19 cellular contexts compared by ENCODE assay signal in genomic region chr17:48062273-48062672, GRCh38.
"Had no signal": no experiment of that assay in that cellular context is flagged by ENCODE, and none has a peak within 500 bp of the region (broad histone marks: within the 10 kb centered on the region; RNA-seq: fewer than 3 reads in every experiment).

No MANE protein-coding gene starts in this region.

- H3K9me3 Mint-ChIP-seq: activated naive CD4-positive, alpha-beta T cell treated with anti-CD3 and anti-CD28 coated beads for 36 hours; brain; effector memory CD8-positive, alpha-beta T cell; nephron; T-helper 1 cell treated with Interleukin-12 subunit alpha and Interleukin-12 subunit beta and Interleukin-4 antibody, amounts not matched to agents 30 μg/mL and 1 μg/mL, for 36 hours had no signal

- H3K4me3 ChIP-seq: lower lobe of right lung, skin epidermis, stomach had no signal

- ATAC-seq: effector memory CD8-positive, alpha-beta T cell; foreskin keratinocyte; left colon; lower lobe of right lung had no signal

- H3K4me3 Mint-ChIP-seq: activated naive CD4-positive, alpha-beta T cell treated with anti-CD3 and anti-CD28 coated beads for 36 hours; brain; effector memory CD8-positive, alpha-beta T cell; nephron; T-helper 1 cell treated with Interleukin-12 subunit alpha and Interleukin-12 subunit beta and Interleukin-4 antibody, amounts not matched to agents 30 μg/mL and 1 μg/mL, for 36 hours had no signal

- H3K27me3 Mint-ChIP-seq: brain; effector memory CD8-positive, alpha-beta T cell had no signal

- H3K27ac Mint-ChIP-seq: activated naive CD4-positive, alpha-beta T cell treated with anti-CD3 and anti-CD28 coated beads for 36 hours; effector memory CD8-positive, alpha-beta T cell; nephron; T-helper 1 cell treated with Interleukin-12 subunit alpha and Interleukin-12 subunit beta and Interleukin-4 antibody, amounts not matched to agents 30 μg/mL and 1 μg/mL, for 36 hours had no signal

- DNase-seq: activated CD4-positive, alpha-beta T cell treated with anti-CD3 and anti-CD28 coated beads for 1 hour; activated CD4-positive, alpha-beta T cell treated with anti-CD3 and anti-CD28 coated beads, Interleukin-2, amount 50 U/mL, for 48 hours; activated naive CD4-positive, alpha-beta T cell treated with anti-CD3 and anti-CD28 coated beads for 36 hours; activated T-cell treated with anti-CD3 and anti-CD28 coated beads, Interleukin-2, amount 50 U/mL, for 1 hour; caudate nucleus; effector memory CD8-positive, alpha-beta T cell; foreskin keratinocyte; hypothalamus; islet precursor cell; left colon; lower lobe of right lung; occipital lobe; stimulated activated CD4-positive, alpha-beta T cell treated with anti-CD3 and anti-CD28 coated beads, Interleukin-4, amount 100 ng/mL, for 1 hour; stomach; trophoblast cell had no signal

- H3K9me3 ChIP-seq: lower lobe of right lung, stomach had no signal

- H3K4me1 ChIP-seq: foreskin keratinocyte had no signal

- H3K27me3 ChIP-seq: foreskin keratinocyte, stomach had no signal

- H3K27ac ChIP-seq: foreskin keratinocyte, lower lobe of right lung, skin epidermis, stomach had no signal
